1 cellular context compared by ENCODE assay signal in genomic region chr6:30841644-30842504, GRCh38.
TF ChIP-seq lines count a peak whose summit lies in the region.

No MANE protein-coding gene starts in this region.

TF ChIP-seq in WTC11, 78 proteins besides CTCF, POLR2A, EP300 and RAD21:
- no peak for TF ChIP-seq CREM (CRISPR knock-in tag; IDR thresholded peaks at IDR 0.05)
- TF ChIP-seq, protein P1, sequence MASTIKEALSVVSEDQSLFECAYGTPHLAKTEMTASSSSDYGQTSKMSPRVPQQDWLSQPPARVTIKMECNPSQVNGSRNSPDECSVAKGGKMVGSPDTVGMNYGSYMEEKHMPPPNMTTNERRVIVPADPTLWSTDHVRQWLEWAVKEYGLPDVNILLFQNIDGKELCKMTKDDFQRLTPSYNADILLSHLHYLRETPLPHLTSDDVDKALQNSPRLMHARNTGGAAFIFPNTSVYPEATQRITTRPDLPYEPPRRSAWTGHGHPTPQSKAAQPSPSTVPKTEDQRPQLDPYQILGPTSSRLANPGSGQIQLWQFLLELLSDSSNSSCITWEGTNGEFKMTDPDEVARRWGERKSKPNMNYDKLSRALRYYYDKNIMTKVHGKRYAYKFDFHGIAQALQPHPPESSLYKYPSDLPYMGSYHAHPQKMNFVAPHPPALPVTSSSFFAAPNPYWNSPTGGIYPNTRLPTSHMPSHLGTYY (CRISPR knock-in tag; IDR thresholded peaks at IDR 0.05), result 0 out of 2 replicates have a peak, but pooled peaks have one; percentile 6
